13 cellular contexts compared by ENCODE assay signal in genomic region chr16:27458987-27459688, GRCh38.
"Had no signal": no experiment of that assay in that cellular context is flagged by ENCODE, and none has a peak within 500 bp of the region (broad histone marks: within the 10 kb centered on the region; RNA-seq: fewer than 3 reads in every experiment).

No MANE protein-coding gene starts in this region.

- H3K36me3 Mint-ChIP-seq: naive B cell had no signal

- FAIRE-seq: endometrium had no signal

- H3K27ac Mint-ChIP-seq: activated CD4-positive, alpha-beta T cell treated with anti-CD3 and anti-CD28 coated beads for 36 hours; stimulated activated naive CD8-positive, alpha-beta T cell treated with anti-CD3 and anti-CD28 coated beads, Interleukin-15, Interleukin-2, amounts not matched to agents 100 ng/mL and 50 ng/mL, for 24 hours had no signal

- H3K27me3 Mint-ChIP-seq: activated CD4-positive, alpha-beta T cell treated with anti-CD3 and anti-CD28 coated beads for 36 hours; naive B cell; stimulated activated naive CD8-positive, alpha-beta T cell treated with anti-CD3 and anti-CD28 coated beads, Interleukin-15, Interleukin-2, amounts not matched to agents 100 ng/mL and 50 ng/mL, for 24 hours had no signal

- ATAC-seq: activated CD4-positive, alpha-beta T cell treated with anti-CD3 and anti-CD28 coated beads for 36 hours; body of pancreas; left colon had no signal

- H3K9me3 Mint-ChIP-seq: stimulated activated naive CD8-positive, alpha-beta T cell treated with anti-CD3 and anti-CD28 coated beads, Interleukin-15, Interleukin-2, amounts not matched to agents 100 ng/mL and 50 ng/mL, for 24 hours had no signal

- H3K4me3 Mint-ChIP-seq: activated CD4-positive, alpha-beta T cell treated with anti-CD3 and anti-CD28 coated beads for 36 hours; stimulated activated naive CD8-positive, alpha-beta T cell treated with anti-CD3 and anti-CD28 coated beads, Interleukin-15, Interleukin-2, amounts not matched to agents 100 ng/mL and 50 ng/mL, for 24 hours had no signal

- DNase-seq: activated CD4-positive, alpha-beta T cell treated with anti-CD3 and anti-CD28 coated beads for 36 hours; activated CD8-positive, alpha-beta memory T cell treated with anti-CD3 and anti-CD28 coated beads for 24 hours; activated gamma-delta T cell treated with Interleukin-2 at 50 U/mL for 16 hours; amniotic stem cell; body of pancreas; left colon; naive B cell; stimulated activated CD4-positive, alpha-beta T cell treated with anti-CD3 and anti-CD28 coated beads, Interleukin-12 subunit alpha, Interleukin-12 subunit beta, amount 100 ng/mL, for 4 hours; stimulated activated CD4-positive, alpha-beta T cell treated with anti-CD3 and anti-CD28 coated beads, Interleukin-2, amount 100 ng/mL, for 48 hours; testis; WERI-Rb-1 had no signal

- H3K4me3 ChIP-seq: body of pancreas, testis had no signal

- H3K9me3 ChIP-seq: body of pancreas, testis had no signal

- H3K27ac ChIP-seq: body of pancreas, WERI-Rb-1 had no signal
